Comparison of ENCODE assay signal across 2 cellular contexts in the genomic region with DNA sequence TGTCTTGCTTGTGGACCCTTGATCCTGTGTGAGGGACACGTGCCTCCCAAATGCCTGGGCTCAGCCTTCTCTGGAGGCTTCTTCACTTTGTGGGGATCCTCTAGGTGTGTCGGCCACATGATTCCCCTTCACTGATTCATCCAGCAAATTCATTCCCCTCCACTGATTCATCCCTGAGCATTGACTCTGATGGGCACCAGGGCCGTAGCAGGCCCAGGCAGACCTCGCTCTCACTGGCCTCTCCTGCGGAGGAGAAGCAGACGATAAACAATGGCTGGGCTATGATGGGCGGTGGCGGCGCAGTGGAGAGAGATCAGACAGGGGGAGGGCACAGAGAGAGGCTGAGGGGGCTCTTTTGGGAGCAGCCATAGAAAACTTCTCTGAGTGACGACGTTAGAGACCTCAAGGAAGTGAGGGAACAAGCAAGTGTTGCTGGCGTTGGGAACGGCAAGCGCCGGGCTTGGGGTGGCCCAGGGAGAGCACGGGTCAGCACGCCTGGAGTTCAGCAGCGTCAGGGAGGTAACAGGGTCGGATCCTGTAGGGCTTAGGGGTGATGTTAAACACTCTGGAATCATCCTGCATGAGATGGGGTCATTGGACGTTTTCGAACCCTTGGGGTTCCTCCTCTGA.
TF ChIP-seq lines count a peak whose summit lies in the region.

No MANE protein-coding gene starts in this region.

TF ChIP-seq in SK-N-SH, 30 proteins besides CTCF, POLR2A, EP300 and RAD21 (continued from another document):
- no peak for TF ChIP-seq NRF1 (IDR thresholded peaks at IDR 0.05; ENCODE audit: low read depth, low read length)
TF ChIP-seq in SK-N-SH: peak in this region for 0.

TF ChIP-seq in SK-N-SH treated with all-trans-retinoic acid at 6 μM for 48 hours, 23 proteins besides CTCF, POLR2A, EP300 and RAD21 (continued from another document):
- no peak for TF ChIP-seq PATZ1 (CRISPR knock-in tag; IDR thresholded peaks at IDR 0.05; ENCODE audit: borderline replicate concordance)
- no peak for TF ChIP-seq BACH2 (CRISPR knock-in tag; IDR thresholded peaks at IDR 0.05; ENCODE audit: borderline replicate concordance)
- TF ChIP-seq PPARA (CRISPR knock-in tag; IDR thresholded peaks at IDR 0.05; ENCODE audit: borderline replicate concordance) = no peak
- no peak for TF ChIP-seq RARB (CRISPR knock-in tag; IDR thresholded peaks at IDR 0.05)
- no peak for TF ChIP-seq ZC3H10 (CRISPR knock-in tag; IDR thresholded peaks at IDR 0.05)
- TF ChIP-seq TOX (CRISPR knock-in tag; IDR thresholded peaks at IDR 0.05; ENCODE audit: borderline replicate concordance) = no peak
- TF ChIP-seq ARNTL (CRISPR knock-in tag; IDR thresholded peaks at IDR 0.05; ENCODE audit: borderline replicate concordance, low read depth) = no peak
- no peak for TF ChIP-seq ZFP30 (CRISPR knock-in tag; IDR thresholded peaks at IDR 0.05)
- no peak for TF ChIP-seq SNAI2 (CRISPR knock-in tag; IDR thresholded peaks at IDR 0.05)
- no peak for TF ChIP-seq OSR1 (CRISPR knock-in tag; IDR thresholded peaks at IDR 0.05)
- no peak for TF ChIP-seq GLIS3 (CRISPR knock-in tag; IDR thresholded peaks at IDR 0.05)
- no peak for TF ChIP-seq TCF4 (CRISPR knock-in tag; IDR thresholded peaks at IDR 0.05; ENCODE audit: borderline replicate concordance)
